In genomic region chr9:124675261-124676158, GRCh38 we compare ENCODE assay signal across 15 cellular contexts.
DNase-seq lines count a peak whose midpoint lies in the region; ATAC-seq and TF ChIP-seq lines count a peak whose summit lies in the region.
"Had no signal": no experiment of that assay in that cellular context is flagged by ENCODE, and none has a peak within 500 bp of the region (broad histone marks: within the 10 kb centered on the region; RNA-seq: fewer than 3 reads in every experiment).

No MANE protein-coding gene starts in this region.

- TF ChIP-seq CTCF in HFFc6 (IDR thresholded peaks at IDR 0.05) = peak; percentile 28; the same call in 1 of the 2 replicates
- TF ChIP-seq CTCF in CD8-positive, alpha-beta T cell (IDR thresholded peaks at IDR 0.05) = no peak

- H3K4me1 ChIP-seq in CD8-positive, alpha-beta T cell (ENCODE audit: insufficient read depth, low read length) = no peaks in the 10 kb centered on the region

- no peak overlapping the region for H3K27ac Mint-ChIP-seq in HFFc6
- peak overlapping the region in 5 of 6 donors; percentile 52 to 77 (median 58) for H3K27ac Mint-ChIP-seq in immature natural killer cell
- no peak overlapping the region for H3K27ac Mint-ChIP-seq in CD8-positive, alpha-beta T cell
- no peak overlapping the region for H3K27ac Mint-ChIP-seq in activated T-helper 2 cell treated with anti-CD3 and anti-CD28 coated beads, Interferon-gamma antibody, Interleukin-2, Interleukin-4, amounts not matched to agents 10 μg/mL and 5 μg/mL and 100 μg/mL, durations not matched to agents 14 hours and 24 hours and 36 hours
- H3K27ac Mint-ChIP-seq: nephron progenitor cell; stimulated activated naive B cell treated with anti-CD40 and anti-IgM and Interleukin-4, amounts not matched to agents 10 μg/mL and 1 μg/mL and 100 μg/mL, for 72 hours had no signal

- H3K27ac ChIP-seq in substantia nigra (ENCODE audit: low read depth, low read length, poor library complexity, severe bottlenecking) = peak overlapping the region; percentile 41
- no peak overlapping the region for H3K27ac ChIP-seq in CD8-positive, alpha-beta T cell (ENCODE audit: low read depth, low read length)
- H3K27ac ChIP-seq: KMS-11, lower lobe of right lung had no signal

- intact Hi-C loops in CD8-positive, alpha-beta T cell (cut with DNase I, micrococcal nuclease) = no loop called here
- intact Hi-C loops in activated T-helper 2 cell treated with anti-CD3 and anti-CD28 coated beads, Interferon-gamma antibody, Interleukin-2, Interleukin-4, amounts not matched to agents 10 μg/mL and 5 μg/mL and 100 μg/mL, durations not matched to agents 14 hours and 24 hours and 36 hours (cut with micrococcal nuclease) = no loop called here

- CTCF ChIA-PET in CD8-positive, alpha-beta T cell (lab: Charles Lee) = no interaction called here

- DNase-seq in HFFc6 = no peak
- DNase-seq in OCI-M1 (lab: John Stamatoyannopoulos, UW) = peak; percentile 12
- no peak for DNase-seq in immature natural killer cell
- peak in 1 of 49 donors; percentile 20 for DNase-seq in substantia nigra (lab: John Stamatoyannopoulos, UW)
- no peak for DNase-seq in CD8-positive, alpha-beta T cell
- no peak for DNase-seq in NCI-H524 treated with DMSO at 0.1 percent for 48 hours (lab: John Stamatoyannopoulos, UW)
- no peak for DNase-seq in activated T-helper 2 cell treated with anti-CD3 and anti-CD28 coated beads, Interferon-gamma antibody, Interleukin-2, Interleukin-4, amounts not matched to agents 10 μg/mL and 5 μg/mL and 100 μg/mL, durations not matched to agents 14 hours and 24 hours and 36 hours (ENCODE audit: low spot score)
- DNase-seq: activated naive CD4-positive, alpha-beta T cell treated with anti-CD3 and anti-CD28 coated beads, Interleukin-2, amount 50 U/mL, for 16 hours; HCEC 1CT; lower lobe of right lung; NCI-H187; NCI-H524; nephron progenitor cell; stimulated activated naive B cell treated with anti-CD40 and anti-IgM and Interleukin-4, amounts not matched to agents 10 μg/mL and 1 μg/mL and 100 μg/mL, for 72 hours had no signal

- ATAC-seq in CD8-positive, alpha-beta T cell = no peak
- ATAC-seq: stimulated activated naive B cell treated with anti-CD40 and anti-IgM and Interleukin-4, amounts not matched to agents 10 μg/mL and 1 μg/mL and 100 μg/mL, for 72 hours had no signal

- H3K27me3 Mint-ChIP-seq in HFFc6 (ENCODE audit: insufficient read depth) (no peaks in the 10 kb centered on the region), immature natural killer cell (ENCODE audit: low read depth in 3 of 3) (peaks cover 0 to 2% (median 0%) of the 10 kb centered on the region in 3 donors)
- peaks cover 2% of the 10 kb centered on the region for H3K27me3 Mint-ChIP-seq in CD8-positive, alpha-beta T cell (ENCODE audit: low read depth)
- H3K27me3 Mint-ChIP-seq in activated T-helper 2 cell treated with anti-CD3 and anti-CD28 coated beads, Interferon-gamma antibody, Interleukin-2, Interleukin-4, amounts not matched to agents 10 μg/mL and 5 μg/mL and 100 μg/mL, durations not matched to agents 14 hours and 24 hours and 36 hours (ENCODE audit: low read depth) = peaks cover 13% of the 10 kb centered on the region
- H3K27me3 Mint-ChIP-seq: stimulated activated naive B cell treated with anti-CD40 and anti-IgM and Interleukin-4, amounts not matched to agents 10 μg/mL and 1 μg/mL and 100 μg/mL, for 72 hours had no signal

- no peak overlapping the region for H3K4me3 ChIP-seq in CD8-positive, alpha-beta T cell (ENCODE audit: low read depth, low read length)
- H3K4me3 ChIP-seq: lower lobe of right lung had no signal

- H3K36me3 ChIP-seq in CD8-positive, alpha-beta T cell (ENCODE audit: insufficient read depth, low read length) = no peaks in the 10 kb centered on the region
- H3K36me3 ChIP-seq: lower lobe of right lung had no signal

- no peaks in the 10 kb centered on the region for H3K9me3 ChIP-seq in CD8-positive, alpha-beta T cell (ENCODE audit: low read length)
- H3K9me3 ChIP-seq: lower lobe of right lung had no signal

- no peaks in the 10 kb centered on the region for H3K9me3 Mint-ChIP-seq in HFFc6
- no peaks in the 10 kb centered on the region for H3K9me3 Mint-ChIP-seq in immature natural killer cell
- H3K9me3 Mint-ChIP-seq in CD8-positive, alpha-beta T cell = no peaks in the 10 kb centered on the region
- peaks cover 8% of the 10 kb centered on the region for H3K9me3 Mint-ChIP-seq in activated T-helper 2 cell treated with anti-CD3 and anti-CD28 coated beads, Interferon-gamma antibody, Interleukin-2, Interleukin-4, amounts not matched to agents 10 μg/mL and 5 μg/mL and 100 μg/mL, durations not matched to agents 14 hours and 24 hours and 36 hours
- H3K9me3 Mint-ChIP-seq: nephron progenitor cell had no signal

- no peak overlapping the region for H3K4me3 Mint-ChIP-seq in HFFc6
- peak overlapping the region in 1 of 5 donors; percentile 20 for H3K4me3 Mint-ChIP-seq in immature natural killer cell
- no peak overlapping the region for H3K4me3 Mint-ChIP-seq in CD8-positive, alpha-beta T cell
- no peak overlapping the region for H3K4me3 Mint-ChIP-seq in activated T-helper 2 cell treated with anti-CD3 and anti-CD28 coated beads, Interferon-gamma antibody, Interleukin-2, Interleukin-4, amounts not matched to agents 10 μg/mL and 5 μg/mL and 100 μg/mL, durations not matched to agents 14 hours and 24 hours and 36 hours (ENCODE audit: low read depth)
- H3K4me3 Mint-ChIP-seq: nephron progenitor cell; stimulated activated naive B cell treated with anti-CD40 and anti-IgM and Interleukin-4, amounts not matched to agents 10 μg/mL and 1 μg/mL and 100 μg/mL, for 72 hours had no signal

- POLR2A ChIA-PET in CD8-positive, alpha-beta T cell (lab: Charles Lee) = no interaction called here

- H3K4me1 Mint-ChIP-seq in HFFc6 (ENCODE audit: low read depth) = peaks cover 44% of the 10 kb centered on the region
- peaks cover 81 to 99% of the 10 kb centered on the region in 2 donors for H3K4me1 Mint-ChIP-seq in immature natural killer cell
- H3K4me1 Mint-ChIP-seq in CD8-positive, alpha-beta T cell (ENCODE audit: low read depth) = peaks cover 14% of the 10 kb centered on the region
- peaks cover 21% of the 10 kb centered on the region for H3K4me1 Mint-ChIP-seq in activated T-helper 2 cell treated with anti-CD3 and anti-CD28 coated beads, Interferon-gamma antibody, Interleukin-2, Interleukin-4, amounts not matched to agents 10 μg/mL and 5 μg/mL and 100 μg/mL, durations not matched to agents 14 hours and 24 hours and 36 hours (ENCODE audit: low read depth)
- H3K4me1 Mint-ChIP-seq: stimulated activated naive B cell treated with anti-CD40 and anti-IgM and Interleukin-4, amounts not matched to agents 10 μg/mL and 1 μg/mL and 100 μg/mL, for 72 hours had no signal

- H3K27me3 ChIP-seq in CD8-positive, alpha-beta T cell (ENCODE audit: insufficient read depth, low read length) = no peaks in the 10 kb centered on the region

- peaks cover 30% of the 10 kb centered on the region for H3K36me3 Mint-ChIP-seq in HFFc6 (ENCODE audit: low read depth)
- peaks cover 0 to 15% (median 9%) of the 10 kb centered on the region in 3 donors for H3K36me3 Mint-ChIP-seq in immature natural killer cell
- no peaks in the 10 kb centered on the region for H3K36me3 Mint-ChIP-seq in CD8-positive, alpha-beta T cell
- peaks cover 3% of the 10 kb centered on the region for H3K36me3 Mint-ChIP-seq in activated T-helper 2 cell treated with anti-CD3 and anti-CD28 coated beads, Interferon-gamma antibody, Interleukin-2, Interleukin-4, amounts not matched to agents 10 μg/mL and 5 μg/mL and 100 μg/mL, durations not matched to agents 14 hours and 24 hours and 36 hours (ENCODE audit: low read depth)
- H3K36me3 Mint-ChIP-seq: stimulated activated naive B cell treated with anti-CD40 and anti-IgM and Interleukin-4, amounts not matched to agents 10 μg/mL and 1 μg/mL and 100 μg/mL, for 72 hours had no signal

Comparison
In these comparisons a context has a peak if more than half of its experiments do, and no peak if none do; other contexts are left out.
1. H3K27ac Mint-ChIP-seq: peak in immature natural killer cell (5 of 6); none in HFFc6 (single experiment), CD8-positive, alpha-beta T cell (single experiment) and activated T-helper 2 cell treated with anti-CD3 and anti-CD28 coated beads, Interferon-gamma antibody, Interleukin-2, Interleukin-4, amounts not matched to agents 10 μg/mL and 5 μg/mL and 100 μg/mL, durations not matched to agents 14 hours and 24 hours and 36 hours (single experiment).